Comparison of ENCODE assay signal across 8 cellular contexts in genomic region chr4:75512336-75513211, GRCh38. TPM values are rescaled to one million over a fixed set of nuclear protein-coding genes. Genes with fewer than 3 reads are reported as not detected.
DNase-seq lines count a peak whose midpoint lies in the region; ATAC-seq, FAIRE-seq and TF ChIP-seq lines count a peak whose summit lies in the region.

No MANE protein-coding gene starts in this region.

- peaks cover 5 to 12% of the 10 kb centered on the region in 2 donors for H3K36me3 ChIP-seq in left lung

- H3K27me3 ChIP-seq in left lung, result no peaks in the 10 kb centered on the region

- DNase-seq in COLO829 (ENCODE audit: low spot score) (peak; percentile 15), HTR-8/SVneo (ENCODE audit: insufficient read length, low spot score) (peak; percentile 2), left lung (no peak), left lobe of liver (ENCODE audit: low spot score) (no peak), NCI-H446 (lab: John Stamatoyannopoulos, UW) (no peak)
- no peak for DNase-seq in activated naive CD8-positive, alpha-beta T cell treated with anti-CD3 and anti-CD28 coated beads, Interleukin-2, amount 10 ng/mL, durations not matched to agents 7 days and 5 days
- DNase-seq in activated T-cell treated with anti-CD3 and anti-CD28 coated beads, Interleukin-2, amount 50 U/mL, for 48 hours, result no peak

- peaks cover 24% of the 10 kb centered on the region for H3K36me3 Mint-ChIP-seq in activated naive CD8-positive, alpha-beta T cell treated with anti-CD3 and anti-CD28 coated beads, Interleukin-2, amount 10 ng/mL, durations not matched to agents 7 days and 5 days

- no peak overlapping the region for H3K4me3 Mint-ChIP-seq in activated naive CD8-positive, alpha-beta T cell treated with anti-CD3 and anti-CD28 coated beads, Interleukin-2, amount 10 ng/mL, durations not matched to agents 7 days and 5 days

- no peak for FAIRE-seq in HTR-8/SVneo (lab: Jason Lieb, UNC)

- no peaks in the 10 kb centered on the region for H3K27me3 Mint-ChIP-seq in activated naive CD8-positive, alpha-beta T cell treated with anti-CD3 and anti-CD28 coated beads, Interleukin-2, amount 10 ng/mL, durations not matched to agents 7 days and 5 days

- H3K4me3 ChIP-seq in left lung, result peak overlapping the region in 1 of 2 donors; percentile 87

- peak overlapping the region; percentile 97 to 99 for H3K27ac ChIP-seq in left lung

- no peaks in the 10 kb centered on the region for H3K9me3 ChIP-seq in left lung

- H3K4me1 Mint-ChIP-seq in activated naive CD8-positive, alpha-beta T cell treated with anti-CD3 and anti-CD28 coated beads, Interleukin-2, amount 10 ng/mL, durations not matched to agents 7 days and 5 days, result peaks cover 31% of the 10 kb centered on the region

- peaks cover 2% of the 10 kb centered on the region for H3K9me3 Mint-ChIP-seq in activated naive CD8-positive, alpha-beta T cell treated with anti-CD3 and anti-CD28 coated beads, Interleukin-2, amount 10 ng/mL, durations not matched to agents 7 days and 5 days

- peak overlapping the region; percentile 81 for H3K27ac Mint-ChIP-seq in activated naive CD8-positive, alpha-beta T cell treated with anti-CD3 and anti-CD28 coated beads, Interleukin-2, amount 10 ng/mL, durations not matched to agents 7 days and 5 days

- TF ChIP-seq CTCF in left lung (IDR thresholded peaks at IDR 0.05), result no peak

- intact Hi-C loops in left lung (cut with DNase I), result no loop called here

- POLR2A ChIA-PET in activated naive CD8-positive, alpha-beta T cell treated with anti-CD3 and anti-CD28 coated beads, Interleukin-2, amount 10 ng/mL, durations not matched to agents 7 days and 5 days (lab: Charles Lee), result interaction anchor here (0.9 to 4.0 kb wide), 4 partner anchors 143 to 635 kb away, joined by 3 to 30 read pairs (median 3); partner anchors contain the start of genes NUP54 and USO1

- ATAC-seq in activated naive CD8-positive, alpha-beta T cell treated with anti-CD3 and anti-CD28 coated beads, Interleukin-2, amount 10 ng/mL, durations not matched to agents 7 days and 5 days (ENCODE audit: low read depth), result no peak
- ATAC-seq in left lung (no peak), GM21367 (IDR thresholded peaks at IDR 0.05; ENCODE audit: unreplicated experiment) (no peak), left lobe of liver (no peak)

- peaks cover 24 to 46% of the 10 kb centered on the region in 2 donors for H3K4me1 ChIP-seq in left lung

RNA-seq across cellular contexts. Expression of gene RCHY1, which starts 1.6 kb away (rescaled TPM):
- 10 to 100 TPM; 27.4 to 29.2 TPM for total RNA-seq in activated naive CD8-positive, alpha-beta T cell treated with anti-CD3 and anti-CD28 coated beads, Interleukin-2, amount 10 ng/mL, durations not matched to agents 7 days and 5 days
- total RNA-seq in left lung, result 10 to 100 TPM; 28.3 to 30.1 TPM
- 11.7 TPM for total RNA-seq in left lobe of liver

RNA-seq across cellular contexts. Expression of gene THAP6, which starts 1.7 kb away (rescaled TPM):
- 10 to 100 TPM; 22.4 to 25.1 TPM for total RNA-seq in activated naive CD8-positive, alpha-beta T cell treated with anti-CD3 and anti-CD28 coated beads, Interleukin-2, amount 10 ng/mL, durations not matched to agents 7 days and 5 days
- total RNA-seq in left lung, result 10 to 100 TPM; 16.8 to 21.4 TPM
- total RNA-seq in left lobe of liver, result 9.9 TPM

RNA-seq across cellular contexts. Expression of gene ODAPH, which starts 43.3 kb away (rescaled TPM):
- total RNA-seq in activated naive CD8-positive, alpha-beta T cell treated with anti-CD3 and anti-CD28 coated beads, Interleukin-2, amount 10 ng/mL, durations not matched to agents 7 days and 5 days, result under 1 TPM in 1 of 2 experiments, not detected in 1; 0.31 TPM
- total RNA-seq in left lung (not detected), left lobe of liver (not detected)

Comparison
In these comparisons a context has a peak if more than half of its experiments do, and no peak if none do; other contexts are left out.
1. DNase-seq: peak in COLO829 (single experiment) and HTR-8/SVneo (single experiment); none in activated naive CD8-positive, alpha-beta T cell treated with anti-CD3 and anti-CD28 coated beads, Interleukin-2, amount 10 ng/mL, durations not matched to agents 7 days and 5 days (single experiment), left lung (0 of 2), left lobe of liver (single experiment), activated T-cell treated with anti-CD3 and anti-CD28 coated beads, Interleukin-2, amount 50 U/mL, for 48 hours (0 of 2) and NCI-H446 (0 of 2).